33 cellular contexts compared by ENCODE assay signal in genomic region chr11:66933508-66933907, GRCh38. TPM values are rescaled to one million over a fixed set of nuclear protein-coding genes. Genes with fewer than 3 reads are reported as not detected.
DNase-seq lines count a peak whose midpoint lies in the region; ATAC-seq, FAIRE-seq and TF ChIP-seq lines count a peak whose summit lies in the region.
"Had no signal": no experiment of that assay in that cellular context is flagged by ENCODE, and none has a peak within 500 bp of the region (broad histone marks: within the 10 kb centered on the region; RNA-seq: fewer than 3 reads in every experiment).

No MANE protein-coding gene starts in this region.

- no peak for FAIRE-seq in H1 (lab: Jason Lieb, UNC)
- FAIRE-seq: RCC 7860 had no signal

- H3K27me3 Mint-ChIP-seq in nephron progenitor cell (ENCODE audit: low read depth, poor library complexity) = peaks cover 6% of the 10 kb centered on the region
- no peaks in the 10 kb centered on the region for H3K27me3 Mint-ChIP-seq in activated CD8-positive, alpha-beta T cell treated with anti-CD3 and anti-CD28 coated beads for 36 hours
- H3K27me3 Mint-ChIP-seq in activated naive CD4-positive, alpha-beta T cell treated with anti-CD3 and anti-CD28 coated beads for 36 hours (ENCODE audit: low read depth) = no peaks in the 10 kb centered on the region

- intact Hi-C loops in IMR-90 (cut with micrococcal nuclease) = no loop called here
- intact Hi-C loops in activated CD8-positive, alpha-beta T cell treated with anti-CD3 and anti-CD28 coated beads for 36 hours (cut with micrococcal nuclease) = no loop called here
- intact Hi-C loops in activated naive CD4-positive, alpha-beta T cell treated with anti-CD3 and anti-CD28 coated beads for 36 hours (cut with micrococcal nuclease) = no loop called here

- peaks cover 20% of the 10 kb centered on the region for H3K9me1 ChIP-seq in IMR-90 (ENCODE audit: insufficient read depth, low read length)

- H3K36me3 Mint-ChIP-seq in nephron progenitor cell (ENCODE audit: low read depth) = peaks cover 14% of the 10 kb centered on the region
- H3K36me3 Mint-ChIP-seq in activated CD8-positive, alpha-beta T cell treated with anti-CD3 and anti-CD28 coated beads for 36 hours (ENCODE audit: low read depth) = no peaks in the 10 kb centered on the region
- no peaks in the 10 kb centered on the region for H3K36me3 Mint-ChIP-seq in activated naive CD4-positive, alpha-beta T cell treated with anti-CD3 and anti-CD28 coated beads for 36 hours (ENCODE audit: low read depth)
- H3K36me3 Mint-ChIP-seq: activated naive CD4-positive, alpha-beta T cell treated with anti-CD3 and anti-CD28 coated beads, Interleukin-2, amount 50 U/mL, for 72 hours; IgD-negative memory B cell; natural killer cell had no signal

- no peak for TF ChIP-seq EP300 in H1 (IDR thresholded peaks at IDR 0.05; ENCODE audit: borderline replicate concordance in 1 of 2, low read depth in 2 of 2, low read length in 2 of 2)

- H3K23ac ChIP-seq in IMR-90 (ENCODE audit: low read depth, low read length) (no peak overlapping the region), H1 (ENCODE audit: insufficient read length) (no peak overlapping the region)

- H2BK5ac ChIP-seq in IMR-90 (ENCODE audit: low read depth, low read length, poor library complexity, severe bottlenecking) (no peak overlapping the region), H1 (ENCODE audit: low read depth, low read length) (no peak overlapping the region)

- H3K4me3 ChIP-seq in AG10803 (ENCODE audit: low read length) (no peak overlapping the region), IMR-90 (ENCODE audit: insufficient read depth, low read depth, low read length) (no peak overlapping the region), H1 (ENCODE audit: extremely low read depth in 1 of 4, insufficient read depth in 2 of 4, low read depth in 3 of 4, low read length in 4 of 4) (no peak overlapping the region)
- H3K4me3 ChIP-seq: cardiac muscle cell, esophagus squamous epithelium, upper lobe of left lung had no signal

- BruUV-seq in IMR-90 (replicated peaks; lab: Mats Ljungman, UMichigan) = no TSS peak

- H3K79me1 ChIP-seq in IMR-90 (ENCODE audit: low read depth in 1 of 2, low read length in 2 of 2) = peaks cover 0 to 14% of the 10 kb centered on the region in 2 experiments; a peak in 3 of 4 replicates
- H3K79me1 ChIP-seq in H1 (ENCODE audit: low read depth, low read length) = no peaks in the 10 kb centered on the region

- no peak overlapping the region for H2BK12ac ChIP-seq in H1 (ENCODE audit: low read depth, low read length)

- H4K20me1 ChIP-seq in IMR-90 (ENCODE audit: insufficient read depth, low read length) (no peaks in the 10 kb centered on the region; the same call in 1 of the 2 replicates), H1 (replicated peaks in 1 of 2; ENCODE audit: control insufficient read depth in 1 of 2, insufficient read depth in 2 of 2, low read length in 2 of 2) (no peaks in the 10 kb centered on the region)

- H3K4me2 ChIP-seq in IMR-90 (ENCODE audit: low read depth, low read length) (no peak overlapping the region), H1 (ENCODE audit: insufficient read depth in 1 of 2, low read depth in 2 of 2, low read length in 2 of 2) (no peak overlapping the region)

- peak overlapping the region; percentile 58 for H3K4ac ChIP-seq in IMR-90 (ENCODE audit: low read depth, low read length)
- H3K4ac ChIP-seq in H1 (replicated peaks; ENCODE audit: insufficient read length, low read depth, low read length) = peak overlapping the region; percentile 15

- no peak overlapping the region for H3K27ac Mint-ChIP-seq in nephron progenitor cell
- no peak overlapping the region for H3K27ac Mint-ChIP-seq in activated CD8-positive, alpha-beta T cell treated with anti-CD3 and anti-CD28 coated beads for 36 hours
- no peak overlapping the region for H3K27ac Mint-ChIP-seq in activated naive CD4-positive, alpha-beta T cell treated with anti-CD3 and anti-CD28 coated beads for 36 hours
- H3K27ac Mint-ChIP-seq: IgD-negative memory B cell, natural killer cell had no signal

- H3K36me3 ChIP-seq in IMR-90 (ENCODE audit: control insufficient read depth, insufficient read depth, low read length) = no peaks in the 10 kb centered on the region
- no peaks in the 10 kb centered on the region for H3K36me3 ChIP-seq in H1 (ENCODE audit: control insufficient read depth in 2 of 4, insufficient read depth in 4 of 4, low read length in 3 of 4)
- H3K36me3 ChIP-seq: cardiac muscle cell, esophagus squamous epithelium, upper lobe of left lung had no signal

- H3K14ac ChIP-seq in IMR-90 (replicated peaks; ENCODE audit: low read depth, low read length) (peak overlapping the region; percentile 46; the same call in 1 of the 2 replicates), H1 (ENCODE audit: insufficient read length) (no peak overlapping the region)

- H3K9ac ChIP-seq in IMR-90 (ENCODE audit: low read depth, low read length) (no peak overlapping the region), H1 (replicated peaks in 1 of 4; ENCODE audit: extremely low read depth in 1 of 4, low read depth in 3 of 4, low read length in 3 of 4) (no peak overlapping the region)

- DNase-seq in AG10803 (ENCODE audit: low read depth) = peak; percentile 63
- DNase-seq in IMR-90 = no peak
- DNase-seq in H1 (ENCODE audit: low read depth in 1 of 2, low spot score in 2 of 2) = no peak
- DNase-seq in nephron progenitor cell = no peak
- no peak for DNase-seq in activated CD8-positive, alpha-beta T cell treated with anti-CD3 and anti-CD28 coated beads for 36 hours
- DNase-seq in KBM-7 = no peak
- DNase-seq in activated CD8-positive, alpha-beta memory T cell treated with anti-CD3 and anti-CD28 coated beads, Interleukin-2, amount 50 U/mL, for 48 hours = no peak
- no peak for DNase-seq in activated naive CD4-positive, alpha-beta T cell treated with anti-CD3 and anti-CD28 coated beads for 36 hours
- DNase-seq: ACHN; activated CD4-positive, alpha-beta T cell treated with anti-CD3 and anti-CD28 coated beads, Interleukin-2, amount 50 U/mL, for 48 hours; activated CD8-positive, alpha-beta memory T cell treated with anti-CD3 and anti-CD28 coated beads, Interleukin-2, amount 50 U/mL, for 4 hours; anterior cingulate cortex; Calu3; cortex of kidney; DND-41; esophagus squamous epithelium; glutamatergic neuron; midbrain; natural killer cell; NCI-H1105 treated with DMSO at 0.1 percent for 48 hours; NCI-H2081; NCI-H226; NCI-H748 treated with DMSO at 0.1 percent for 48 hours; retina; upper lobe of left lung had no signal

- H3K27me3 ChIP-seq in IMR-90 (ENCODE audit: control insufficient read depth, insufficient read depth, low read length) (no peaks in the 10 kb centered on the region), H1 (replicated peaks in 1 of 4; ENCODE audit: control insufficient read depth in 3 of 4, extremely low read depth in 1 of 4, insufficient read depth in 3 of 4, low read length in 3 of 4) (no peaks in the 10 kb centered on the region)
- H3K27me3 ChIP-seq: cardiac muscle cell, esophagus squamous epithelium, upper lobe of left lung had no signal

- H3K27ac ChIP-seq in IMR-90 (ENCODE audit: insufficient read depth, low read length) = peak overlapping the region; percentile 0; the same call in 1 of the 2 replicates
- no peak overlapping the region for H3K27ac ChIP-seq in H1 (ENCODE audit: low read depth, low read length)
- H3K27ac ChIP-seq: cardiac muscle cell, esophagus squamous epithelium, upper lobe of left lung had no signal

- H3K4me1 Mint-ChIP-seq in nephron progenitor cell = peaks cover 48% of the 10 kb centered on the region
- no peaks in the 10 kb centered on the region for H3K4me1 Mint-ChIP-seq in activated CD8-positive, alpha-beta T cell treated with anti-CD3 and anti-CD28 coated beads for 36 hours (ENCODE audit: low read depth)
- no peaks in the 10 kb centered on the region for H3K4me1 Mint-ChIP-seq in activated naive CD4-positive, alpha-beta T cell treated with anti-CD3 and anti-CD28 coated beads for 36 hours (ENCODE audit: low read depth)
- H3K4me1 Mint-ChIP-seq: natural killer cell had no signal

- peaks cover 3% of the 10 kb centered on the region; the same call in 1 of the 2 replicates for H3K9me3 ChIP-seq in IMR-90 (ENCODE audit: control insufficient read depth, insufficient read depth, low read length)
- no peaks in the 10 kb centered on the region for H3K9me3 ChIP-seq in H1 (ENCODE audit: insufficient read depth in 2 of 2, low read depth in 1 of 2, low read length in 1 of 2)
- H3K9me3 ChIP-seq: esophagus squamous epithelium, upper lobe of left lung had no signal

- H3K23me2 ChIP-seq in H1 (ENCODE audit: low read depth, low read length) = no peaks in the 10 kb centered on the region

- H2AK9ac ChIP-seq in IMR-90 (replicated peaks; ENCODE audit: low read depth, low read length, poor library complexity) = peak overlapping the region; percentile 34

- TF ChIP-seq CTCF in AG10803 (conservative IDR thresholded peaks at IDR 0.05; ENCODE audit: low read length) (no peak), IMR-90 (conservative IDR thresholded peaks at IDR 0.05; ENCODE audit: low read depth, low read length) (no peak), H1 (IDR thresholded peaks at IDR 0.05; ENCODE audit: control extremely low read depth in 1 of 3, insufficient read depth in 1 of 3, low read depth in 1 of 3, low read length in 3 of 3) (no peak), nephron progenitor cell (IDR thresholded peaks at IDR 0.05) (no peak)
- TF ChIP-seq CTCF in activated CD8-positive, alpha-beta T cell treated with anti-CD3 and anti-CD28 coated beads for 36 hours (IDR thresholded peaks at IDR 0.05) = no peak

- H4K8ac ChIP-seq in IMR-90 (ENCODE audit: low read depth in 2 of 2, low read length in 2 of 2) (peak overlapping the region; percentile 39 to 60; a peak in 2 of 4 replicates), H1 (ENCODE audit: extremely low read depth, insufficient read depth, low read length) (no peak overlapping the region)

- in situ Hi-C loops in IMR-90 (cut with MboI; ENCODE audit: low sequenced_read_pairs) (no loop called here), KBM-7 (cut with MboI; ENCODE audit: low pct_unique_long_range_greater_than_20kb, low sequenced_read_pairs) (no loop called here)

- H2AFZ ChIP-seq in IMR-90 (replicated peaks; ENCODE audit: low read length, poor library complexity) (no peak overlapping the region), H1 (ENCODE audit: low read length) (no peak overlapping the region)

- peak overlapping the region; percentile 33; the same call in 1 of the 2 replicates for H3K18ac ChIP-seq in IMR-90 (ENCODE audit: low read depth, low read length)
- no peak overlapping the region for H3K18ac ChIP-seq in H1 (ENCODE audit: extremely low read depth, low read length)

- H4K5ac ChIP-seq in IMR-90 (ENCODE audit: low read depth, low read length) (peak overlapping the region; percentile 49; the same call in 1 of the 2 replicates), H1 (ENCODE audit: insufficient read length, low read depth, low read length) (no peak overlapping the region)

- 73% methylated on average over 2 of the region's 4 CpGs; no CpG with 5 or more reads in 1 of the 2 experiments for WGBS in IMR-90 (ENCODE audit: extremely low coverage in 2 of 2, insufficient read length in 1 of 2), 2 experiments
- WGBS in H1 (ENCODE audit: extremely low coverage in 1 of 2, insufficient coverage in 1 of 2, insufficient read length in 1 of 2, insufficient replicate concordance in 2 of 2, low coverage in 1 of 2, low lambda C conversion rate in 2 of 2, missing lambda C conversion rate in 1 of 2), 2 experiments = 90% methylated on average over 4 of the region's 4 CpGs; no CpG with 5 or more reads in 1 of the 2 experiments

- no peaks in the 10 kb centered on the region for H3K79me2 ChIP-seq in H1 (ENCODE audit: control insufficient read depth in 1 of 2, insufficient read depth in 2 of 2, low read length in 2 of 2)

- H3K4me1 ChIP-seq in IMR-90 (ENCODE audit: control insufficient read depth, insufficient read depth, low read length) (peaks cover 21% of the 10 kb centered on the region), H1 (replicated peaks in 1 of 4; ENCODE audit: control insufficient read depth in 3 of 4, insufficient read depth in 4 of 4, low read length in 3 of 4) (no peaks in the 10 kb centered on the region)
- H3K4me1 ChIP-seq: upper lobe of left lung had no signal

- H3K9me3 Mint-ChIP-seq in nephron progenitor cell = peaks cover 12% of the 10 kb centered on the region
- H3K9me3 Mint-ChIP-seq in activated CD8-positive, alpha-beta T cell treated with anti-CD3 and anti-CD28 coated beads for 36 hours = no peaks in the 10 kb centered on the region
- H3K9me3 Mint-ChIP-seq in activated naive CD4-positive, alpha-beta T cell treated with anti-CD3 and anti-CD28 coated beads for 36 hours = no peaks in the 10 kb centered on the region
- H3K9me3 Mint-ChIP-seq: activated naive CD4-positive, alpha-beta T cell treated with anti-CD3 and anti-CD28 coated beads, Interleukin-2, amount 50 U/mL, for 72 hours; natural killer cell had no signal

- peak overlapping the region; percentile 29 for H3K4me3 Mint-ChIP-seq in nephron progenitor cell
- no peak overlapping the region for H3K4me3 Mint-ChIP-seq in activated CD8-positive, alpha-beta T cell treated with anti-CD3 and anti-CD28 coated beads for 36 hours
- H3K4me3 Mint-ChIP-seq in activated naive CD4-positive, alpha-beta T cell treated with anti-CD3 and anti-CD28 coated beads for 36 hours = no peak overlapping the region
- H3K4me3 Mint-ChIP-seq: IgD-negative memory B cell, natural killer cell had no signal

- CTCF ChIA-PET in IMR-90 (lab: Yijun Ruan, JAX) = interaction anchor here (0.6 kb wide), 1 partner anchor 570 kb away, joined by 7 read pairs; no protein-coding TSS in a partner anchor
- CTCF ChIA-PET in H1 (lab: Charles Lee; ENCODE audit: partially characterized antibody) = interaction anchor here (0.8 to 2.3 kb wide), 6 partner anchors 11 to 81 kb away, joined by 3 to 8 read pairs (median 5); no protein-coding TSS in a partner anchor
- CTCF ChIA-PET in activated CD8-positive, alpha-beta T cell treated with anti-CD3 and anti-CD28 coated beads for 36 hours (lab: Charles Lee) = interaction anchor here (1.2 to 1.6 kb wide), 3 partner anchors 15 to 110 kb away, joined by 3 to 4 read pairs (median 3); no protein-coding TSS in a partner anchor
- CTCF ChIA-PET in activated naive CD4-positive, alpha-beta T cell treated with anti-CD3 and anti-CD28 coated beads for 36 hours (lab: Charles Lee) = no interaction called here

- TF ChIP-seq RAD21 in IMR-90 (IDR thresholded peaks at IDR 0.05; ENCODE audit: low read length) (no peak), H1 (IDR thresholded peaks at IDR 0.05 in 1 of 2, conservative IDR thresholded peaks at IDR 0.05 in 1 of 2; ENCODE audit: low read depth in 2 of 2, low read length in 2 of 2) (no peak)

- POLR2A ChIA-PET in IMR-90 (lab: Charles Lee; ENCODE audit: unreplicated experiment) = no interaction called here
- POLR2A ChIA-PET in H1 (lab: Charles Lee; ENCODE audit: partially characterized antibody) = interaction anchor here (1.1 to 1.3 kb wide), 2 partner anchors 15 to 18 kb away, joined by 3 to 4 read pairs; no protein-coding TSS in a partner anchor
- POLR2A ChIA-PET in activated CD8-positive, alpha-beta T cell treated with anti-CD3 and anti-CD28 coated beads for 36 hours (lab: Charles Lee) = interaction anchor here (0.7 kb wide), 1 partner anchor 123 kb away, joined by 3 read pairs; no protein-coding TSS in a partner anchor

- no peak for TF ChIP-seq POLR2A in IMR-90 (IDR thresholded peaks at IDR 0.05; ENCODE audit: low read depth, low read length)
- no peak for TF ChIP-seq POLR2A in H1 (IDR thresholded peaks at IDR 0.05; ENCODE audit: control extremely low read depth in 1 of 2, low read depth in 2 of 2, low read length in 2 of 2)

- H3K56ac ChIP-seq in IMR-90 (ENCODE audit: extremely low read depth, insufficient read depth, low read length) (no peak overlapping the region), H1 (replicated peaks; ENCODE audit: insufficient read length, low read depth, low read length) (no peak overlapping the region)

- H4K91ac ChIP-seq in IMR-90 (ENCODE audit: insufficient read depth, low read depth, low read length) = peak overlapping the region; percentile 66; the same call in 1 of the 2 replicates
- no peak overlapping the region for H4K91ac ChIP-seq in H1 (replicated peaks; ENCODE audit: insufficient read length, low read length)

- H2BK20ac ChIP-seq in IMR-90 (ENCODE audit: low read depth, low read length) (peak overlapping the region; percentile 33; the same call in 1 of the 2 replicates), H1 (ENCODE audit: low read length) (no peak overlapping the region)

- H2BK15ac ChIP-seq in IMR-90 (ENCODE audit: low read depth, low read length) (peak overlapping the region; percentile 50; the same call in 2 of the 3 replicates), H1 (ENCODE audit: low read length) (no peak overlapping the region)

- dilution Hi-C loops in IMR-90 (cut with HindIII; ENCODE audit: low sequenced_read_pairs, unreplicated experiment) = no loop called here

- peak overlapping the region; percentile 73 for H2BK120ac ChIP-seq in IMR-90 (ENCODE audit: low read depth, low read length)
- H2BK120ac ChIP-seq in H1 (replicated peaks; ENCODE audit: low read depth, low read length) = no peak overlapping the region

- no peak for ATAC-seq in IMR-90 (ENCODE audit: low read depth)
- no peak for ATAC-seq in activated CD8-positive, alpha-beta T cell treated with anti-CD3 and anti-CD28 coated beads for 36 hours
- ATAC-seq: activated CD4-positive, CD25-positive, alpha-beta regulatory T cell treated with anti-CD3 and anti-CD28 coated beads, Interleukin-2, amount 50 U/mL, for 24 hours; activated naive CD4-positive, alpha-beta T cell treated with anti-CD3 and anti-CD28 coated beads, Interleukin-2, amount 50 U/mL, for 72 hours; natural killer cell had no signal

- H2AK5ac ChIP-seq in IMR-90 (ENCODE audit: low read depth, low read length) = peak overlapping the region; percentile 85
- no peak overlapping the region for H2AK5ac ChIP-seq in H1 (ENCODE audit: low read depth, low read length)

RNA-seq across cellular contexts. Expression of gene PC, which starts 24.7 kb away (rescaled TPM):
- total RNA-seq in IMR-90 (2012; rRNA removed) = 9.7 and 13.6 TPM in 2 replicates
- polyA plus RNA-seq in IMR-90 (2012; rRNA removed) = 15.7 and 20.9 TPM in 2 replicates
- 15.5 and 27.2 TPM in 2 replicates for polyA plus RNA-seq in IMR-90 (2012; cell fraction: cytosol; rRNA removed)
- 65.9 and 77.6 TPM in 2 replicates for polyA plus RNA-seq in IMR-90 (2012; cell fraction: nucleus; rRNA removed; ENCODE audit: low replicate concordance)
- total RNA-seq in H1 (2021; fragmentation: NEBNext Ultra II Directional; extraction: Animal tissue kit (Norgen Biotek cat#: 25700)) = 27.2 and 27.5 TPM in 2 replicates
- polyA plus RNA-seq in H1 (2011; rRNA removed) = 11.5 and 22.5 TPM in 2 replicates
- 13.7 TPM for polyA plus RNA-seq in H1 (2011; cell fraction: cytosol; rRNA removed)
- 62.5 TPM for polyA plus RNA-seq in H1 (2011; cell fraction: nucleus; rRNA removed)
- 13.1 to 20.2 TPM (median 19.2 TPM) in 4 replicates for polyA plus RNA-seq in H1 (2012, experiment 1 of 2)
- 21.5 TPM for polyA plus RNA-seq in H1 (2012, experiment 2 of 2)
- polyA plus RNA-seq in H1 (2013, experiment 1 of 2) = 6.5 TPM
- polyA plus RNA-seq in H1 (2013, experiment 2 of 2) = 5.8 TPM
- 8.1 and 13.0 TPM in 2 replicates for polyA minus RNA-seq in H1 (2011; rRNA and poly(A)+ RNA removed)
- 9.8 TPM for polyA minus RNA-seq in H1 (2011; cell fraction: cytosol; rRNA and poly(A)+ RNA removed)
- polyA minus RNA-seq in H1 (2011; cell fraction: nucleus; rRNA and poly(A)+ RNA removed) = 22.3 TPM
- total RNA-seq in activated CD8-positive, alpha-beta T cell treated with anti-CD3 and anti-CD28 coated beads for 36 hours = 1 to 10 TPM; 5.6 to 6.5 TPM
- 1 to 10 TPM; 8.0 to 9.4 TPM for total RNA-seq in activated naive CD4-positive, alpha-beta T cell treated with anti-CD3 and anti-CD28 coated beads for 36 hours

RNA-seq across cellular contexts. Expression of gene C11orf86, which starts 41.6 kb away (rescaled TPM):
- total RNA-seq in IMR-90 (2012; rRNA removed) = not detected in 2 replicates
- polyA plus RNA-seq in IMR-90 (2012; rRNA removed) (not detected in 2 replicates), H1 (2011; rRNA removed) (0.97 and 1.6 TPM in 2 replicates)
- 0.04 TPM in 1 of 2 replicates, not detected in the other for polyA plus RNA-seq in IMR-90 (2012; cell fraction: cytosol; rRNA removed)
- 0.06 and 0.07 TPM in 2 replicates for polyA plus RNA-seq in IMR-90 (2012; cell fraction: nucleus; rRNA removed; ENCODE audit: low replicate concordance)
- 0.91 and 1.2 TPM in 2 replicates for total RNA-seq in H1 (2021; fragmentation: NEBNext Ultra II Directional; extraction: Animal tissue kit (Norgen Biotek cat#: 25700))
- polyA plus RNA-seq in H1 (2011; cell fraction: cytosol; rRNA removed) = 0.79 TPM
- 1.2 TPM for polyA plus RNA-seq in H1 (2011; cell fraction: nucleus; rRNA removed)
- 0.30 to 0.62 TPM (median 0.58 TPM) in 4 replicates for polyA plus RNA-seq in H1 (2012, experiment 1 of 2)
- polyA plus RNA-seq in H1 (2012, experiment 2 of 2) = 0.77 TPM
- polyA plus RNA-seq in H1 (2013, experiment 1 of 2) = 0.28 TPM
- 0.22 TPM for polyA plus RNA-seq in H1 (2013, experiment 2 of 2)
- polyA minus RNA-seq in H1 (2011; rRNA and poly(A)+ RNA removed) = 0.39 and 0.44 TPM in 2 replicates
- polyA minus RNA-seq in H1 (2011; cell fraction: cytosol; rRNA and poly(A)+ RNA removed) = not detected
- 0.90 TPM for polyA minus RNA-seq in H1 (2011; cell fraction: nucleus; rRNA and poly(A)+ RNA removed)
- not detected for total RNA-seq in activated CD8-positive, alpha-beta T cell treated with anti-CD3 and anti-CD28 coated beads for 36 hours
- total RNA-seq in activated naive CD4-positive, alpha-beta T cell treated with anti-CD3 and anti-CD28 coated beads for 36 hours = not detected
- total RNA-seq: activated naive CD4-positive, alpha-beta T cell treated with anti-CD3 and anti-CD28 coated beads, Interleukin-2, amount 50 U/mL, for 72 hours; Calu3; cardiac muscle cell; esophagus squamous epithelium; kidney epithelial cell; lower leg skin; natural killer cell; osteoblast; upper lobe of left lung had no signal
- polyA plus RNA-seq: cardiac muscle cell, IgD-negative memory B cell had no signal
